ENCODE assay signal across 1 cellular context in the genomic region with DNA sequence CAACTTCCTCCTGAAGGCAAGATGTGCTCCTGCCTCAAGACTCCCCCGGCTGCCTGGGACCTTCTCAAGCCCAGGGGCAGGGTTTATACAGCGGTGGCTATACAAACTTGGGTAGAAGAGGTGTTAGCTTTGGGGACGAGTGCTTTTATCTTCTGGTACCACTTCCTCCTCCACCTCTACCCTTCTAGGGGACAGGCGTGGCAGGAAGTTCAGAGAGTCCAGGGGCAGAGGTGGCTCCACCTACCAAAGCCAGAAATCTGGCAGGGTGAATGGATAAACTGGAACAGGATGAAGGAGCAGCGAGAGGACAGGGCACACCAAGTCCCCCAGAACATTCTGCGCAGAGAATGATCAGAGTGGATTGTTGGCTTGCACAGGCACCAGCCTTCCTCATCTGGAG.
TF ChIP-seq lines count a peak whose summit lies in the region.

No MANE protein-coding gene starts in this region.

TF ChIP-seq in K562, 482 proteins besides CTCF, POLR2A, EP300 and RAD21 (continued from another document):
- TF ChIP-seq, protein P1, sequence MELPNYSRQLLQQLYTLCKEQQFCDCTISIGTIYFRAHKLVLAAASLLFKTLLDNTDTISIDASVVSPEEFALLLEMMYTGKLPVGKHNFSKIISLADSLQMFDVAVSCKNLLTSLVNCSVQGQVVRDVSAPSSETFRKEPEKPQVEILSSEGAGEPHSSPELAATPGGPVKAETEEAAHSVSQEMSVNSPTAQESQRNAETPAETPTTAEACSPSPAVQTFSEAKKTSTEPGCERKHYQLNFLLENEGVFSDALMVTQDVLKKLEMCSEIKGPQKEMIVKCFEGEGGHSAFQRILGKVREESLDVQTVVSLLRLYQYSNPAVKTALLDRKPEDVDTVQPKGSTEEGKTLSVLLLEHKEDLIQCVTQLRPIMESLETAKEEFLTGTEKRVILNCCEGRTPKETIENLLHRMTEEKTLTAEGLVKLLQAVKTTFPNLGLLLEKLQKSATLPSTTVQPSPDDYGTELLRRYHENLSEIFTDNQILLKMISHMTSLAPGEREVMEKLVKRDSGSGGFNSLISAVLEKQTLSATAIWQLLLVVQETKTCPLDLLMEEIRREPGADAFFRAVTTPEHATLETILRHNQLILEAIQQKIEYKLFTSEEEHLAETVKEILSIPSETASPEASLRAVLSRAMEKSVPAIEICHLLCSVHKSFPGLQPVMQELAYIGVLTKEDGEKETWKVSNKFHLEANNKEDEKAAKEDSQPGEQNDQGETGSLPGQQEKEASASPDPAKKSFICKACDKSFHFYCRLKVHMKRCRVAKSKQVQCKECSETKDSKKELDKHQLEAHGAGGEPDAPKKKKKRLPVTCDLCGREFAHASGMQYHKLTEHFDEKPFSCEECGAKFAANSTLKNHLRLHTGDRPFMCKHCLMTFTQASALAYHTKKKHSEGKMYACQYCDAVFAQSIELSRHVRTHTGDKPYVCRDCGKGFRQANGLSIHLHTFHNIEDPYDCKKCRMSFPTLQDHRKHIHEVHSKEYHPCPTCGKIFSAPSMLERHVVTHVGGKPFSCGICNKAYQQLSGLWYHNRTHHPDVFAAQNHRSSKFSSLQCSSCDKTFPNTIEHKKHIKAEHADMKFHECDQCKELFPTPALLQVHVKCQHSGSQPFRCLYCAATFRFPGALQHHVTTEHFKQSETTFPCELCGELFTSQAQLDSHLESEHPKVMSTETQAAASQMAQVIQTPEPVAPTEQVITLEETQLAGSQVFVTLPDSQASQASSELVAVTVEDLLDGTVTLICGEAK (IDR thresholded peaks at IDR 0.05), result 0 out of 2 replicates have a peak, but pooled peaks have one; percentile 24
- TF ChIP-seq, protein P1 (CRISPR knock-in tag; IDR thresholded peaks at IDR 0.05), result no peak
- TF ChIP-seq, protein P2, sequence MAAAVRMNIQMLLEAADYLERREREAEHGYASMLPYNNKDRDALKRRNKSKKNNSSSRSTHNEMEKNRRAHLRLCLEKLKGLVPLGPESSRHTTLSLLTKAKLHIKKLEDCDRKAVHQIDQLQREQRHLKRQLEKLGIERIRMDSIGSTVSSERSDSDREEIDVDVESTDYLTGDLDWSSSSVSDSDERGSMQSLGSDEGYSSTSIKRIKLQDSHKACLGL (CRISPR knock-in tag; IDR thresholded peaks at IDR 0.05; ENCODE audit: borderline replicate concordance, poor library complexity, severe bottlenecking), result no peak
- TF ChIP-seq MEF2A (IDR thresholded peaks at IDR 0.05; ENCODE audit: control insufficient read depth, low read depth, low read length), result no peak
- TF ChIP-seq KDM5B (IDR thresholded peaks at IDR 0.05; ENCODE audit: insufficient replicate concordance, low read depth, low read length), result no peak
- no peak for TF ChIP-seq ZNF507 (tag; conservative IDR thresholded peaks at IDR 0.05)
- no peak for TF ChIP-seq PCBP2 (IDR thresholded peaks at IDR 0.05; ENCODE audit: low read depth, low read length, poor library complexity, severe bottlenecking)
- TF ChIP-seq, protein P3, sequence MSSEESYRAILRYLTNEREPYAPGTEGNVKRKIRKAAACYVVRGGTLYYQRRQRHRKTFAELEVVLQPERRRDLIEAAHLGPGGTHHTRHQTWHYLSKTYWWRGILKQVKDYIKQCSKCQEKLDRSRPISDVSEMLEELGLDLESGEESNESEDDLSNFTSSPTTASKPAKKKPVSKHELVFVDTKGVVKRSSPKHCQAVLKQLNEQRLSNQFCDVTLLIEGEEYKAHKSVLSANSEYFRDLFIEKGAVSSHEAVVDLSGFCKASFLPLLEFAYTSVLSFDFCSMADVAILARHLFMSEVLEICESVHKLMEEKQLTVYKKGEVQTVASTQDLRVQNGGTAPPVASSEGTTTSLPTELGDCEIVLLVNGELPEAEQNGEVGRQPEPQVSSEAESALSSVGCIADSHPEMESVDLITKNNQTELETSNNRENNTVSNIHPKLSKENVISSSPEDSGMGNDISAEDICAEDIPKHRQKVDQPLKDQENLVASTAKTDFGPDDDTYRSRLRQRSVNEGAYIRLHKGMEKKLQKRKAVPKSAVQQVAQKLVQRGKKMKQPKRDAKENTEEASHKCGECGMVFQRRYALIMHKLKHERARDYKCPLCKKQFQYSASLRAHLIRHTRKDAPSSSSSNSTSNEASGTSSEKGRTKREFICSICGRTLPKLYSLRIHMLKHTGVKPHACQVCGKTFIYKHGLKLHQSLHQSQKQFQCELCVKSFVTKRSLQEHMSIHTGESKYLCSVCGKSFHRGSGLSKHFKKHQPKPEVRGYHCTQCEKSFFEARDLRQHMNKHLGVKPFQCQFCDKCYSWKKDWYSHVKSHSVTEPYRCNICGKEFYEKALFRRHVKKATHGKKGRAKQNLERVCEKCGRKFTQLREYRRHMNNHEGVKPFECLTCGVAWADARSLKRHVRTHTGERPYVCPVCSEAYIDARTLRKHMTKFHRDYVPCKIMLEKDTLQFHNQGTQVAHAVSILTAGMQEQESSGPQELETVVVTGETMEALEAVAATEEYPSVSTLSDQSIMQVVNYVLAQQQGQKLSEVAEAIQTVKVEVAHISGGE (CRISPR knock-in tag; IDR thresholded peaks at IDR 0.05), result peak in 1 of 3 experiments; percentile 70; a peak in 2 of 6 replicates
- no peak for TF ChIP-seq XRCC5 (IDR thresholded peaks at IDR 0.05; ENCODE audit: low read depth, low read length)
- TF ChIP-seq, protein P4, sequence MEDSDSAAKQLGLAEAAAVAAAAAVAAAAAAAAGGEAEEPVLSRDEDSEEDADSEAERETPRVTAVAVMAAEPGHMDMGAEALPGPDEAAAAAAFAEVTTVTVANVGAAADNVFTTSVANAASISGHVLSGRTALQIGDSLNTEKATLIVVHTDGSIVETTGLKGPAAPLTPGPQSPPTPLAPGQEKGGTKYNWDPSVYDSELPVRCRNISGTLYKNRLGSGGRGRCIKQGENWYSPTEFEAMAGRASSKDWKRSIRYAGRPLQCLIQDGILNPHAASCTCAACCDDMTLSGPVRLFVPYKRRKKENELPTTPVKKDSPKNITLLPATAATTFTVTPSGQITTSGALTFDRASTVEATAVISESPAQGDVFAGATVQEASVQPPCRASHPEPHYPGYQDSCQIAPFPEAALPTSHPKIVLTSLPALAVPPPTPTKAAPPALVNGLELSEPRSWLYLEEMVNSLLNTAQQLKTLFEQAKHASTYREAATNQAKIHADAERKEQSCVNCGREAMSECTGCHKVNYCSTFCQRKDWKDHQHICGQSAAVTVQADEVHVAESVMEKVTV (CRISPR knock-in tag; IDR thresholded peaks at IDR 0.05), result no peak
- TF ChIP-seq FOXJ2 (tag; IDR thresholded peaks at IDR 0.05), result no peak
- TF ChIP-seq SPI1 (IDR thresholded peaks at IDR 0.05; ENCODE audit: borderline replicate concordance, low read depth, low read length), result peak; percentile 26; the same call in 1 of the 2 replicates
